ENCODE assay signal across 1 cellular context in the genomic region with DNA sequence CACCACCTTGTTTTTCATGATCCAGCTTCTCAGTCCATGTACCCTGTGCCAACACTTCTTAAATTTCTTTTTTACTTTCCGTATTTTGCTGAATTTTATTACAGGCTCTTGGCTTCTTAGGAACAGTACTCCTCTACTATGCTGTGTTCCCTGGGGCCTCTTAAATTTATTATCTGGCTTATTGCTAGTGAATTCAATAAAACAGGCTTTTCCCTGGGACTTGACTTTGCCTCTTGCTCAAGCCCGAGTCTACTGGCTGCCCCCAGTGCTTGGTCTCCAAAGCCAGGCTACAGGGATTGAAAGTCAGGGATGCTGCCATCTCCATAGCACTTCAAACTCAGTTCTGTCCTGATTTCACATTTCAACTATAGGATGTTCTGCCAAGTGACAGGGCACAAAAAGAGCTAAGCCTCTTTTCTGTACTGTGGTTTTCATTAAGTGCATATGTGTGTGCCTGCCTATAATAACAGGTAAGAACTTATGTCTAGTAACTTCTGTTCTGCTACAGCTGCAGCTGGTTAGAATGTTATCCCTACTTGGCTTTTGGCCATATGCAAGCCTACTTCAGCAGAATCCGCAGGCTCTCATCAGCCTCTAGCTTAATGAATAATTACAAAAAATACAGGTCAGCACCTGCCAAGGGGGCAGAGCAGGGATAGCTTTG.
TF ChIP-seq lines count a peak whose summit lies in the region.

No MANE protein-coding gene starts in this region.

TF ChIP-seq in GM23338, 12 proteins besides CTCF, POLR2A, EP300 and RAD21 (continued from another document):
- TF ChIP-seq, protein P1, sequence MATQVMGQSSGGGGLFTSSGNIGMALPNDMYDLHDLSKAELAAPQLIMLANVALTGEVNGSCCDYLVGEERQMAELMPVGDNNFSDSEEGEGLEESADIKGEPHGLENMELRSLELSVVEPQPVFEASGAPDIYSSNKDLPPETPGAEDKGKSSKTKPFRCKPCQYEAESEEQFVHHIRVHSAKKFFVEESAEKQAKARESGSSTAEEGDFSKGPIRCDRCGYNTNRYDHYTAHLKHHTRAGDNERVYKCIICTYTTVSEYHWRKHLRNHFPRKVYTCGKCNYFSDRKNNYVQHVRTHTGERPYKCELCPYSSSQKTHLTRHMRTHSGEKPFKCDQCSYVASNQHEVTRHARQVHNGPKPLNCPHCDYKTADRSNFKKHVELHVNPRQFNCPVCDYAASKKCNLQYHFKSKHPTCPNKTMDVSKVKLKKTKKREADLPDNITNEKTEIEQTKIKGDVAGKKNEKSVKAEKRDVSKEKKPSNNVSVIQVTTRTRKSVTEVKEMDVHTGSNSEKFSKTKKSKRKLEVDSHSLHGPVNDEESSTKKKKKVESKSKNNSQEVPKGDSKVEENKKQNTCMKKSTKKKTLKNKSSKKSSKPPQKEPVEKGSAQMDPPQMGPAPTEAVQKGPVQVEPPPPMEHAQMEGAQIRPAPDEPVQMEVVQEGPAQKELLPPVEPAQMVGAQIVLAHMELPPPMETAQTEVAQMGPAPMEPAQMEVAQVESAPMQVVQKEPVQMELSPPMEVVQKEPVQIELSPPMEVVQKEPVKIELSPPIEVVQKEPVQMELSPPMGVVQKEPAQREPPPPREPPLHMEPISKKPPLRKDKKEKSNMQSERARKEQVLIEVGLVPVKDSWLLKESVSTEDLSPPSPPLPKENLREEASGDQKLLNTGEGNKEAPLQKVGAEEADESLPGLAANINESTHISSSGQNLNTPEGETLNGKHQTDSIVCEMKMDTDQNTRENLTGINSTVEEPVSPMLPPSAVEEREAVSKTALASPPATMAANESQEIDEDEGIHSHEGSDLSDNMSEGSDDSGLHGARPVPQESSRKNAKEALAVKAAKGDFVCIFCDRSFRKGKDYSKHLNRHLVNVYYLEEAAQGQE (IDR thresholded peaks at IDR 0.05; ENCODE audit: unreplicated experiment), result no peak
- TF ChIP-seq NANOG (IDR thresholded peaks at IDR 0.05; ENCODE audit: borderline replicate concordance), result no peak
- no peak for TF ChIP-seq EZH2 (IDR thresholded peaks at IDR 0.05; ENCODE audit: low read depth, unreplicated experiment)
- no peak for TF ChIP-seq ZNF331 (CRISPR knock-in tag; IDR thresholded peaks at IDR 0.05; ENCODE audit: low read depth)
- no peak for TF ChIP-seq POLR2AphosphoS5 (IDR thresholded peaks at IDR 0.05; ENCODE audit: low read depth)
- no peak for TF ChIP-seq CREB1 (CRISPR knock-in tag; IDR thresholded peaks at IDR 0.05; ENCODE audit: low read depth)
- no peak for TF ChIP-seq ZNF114 (CRISPR knock-in tag; IDR thresholded peaks at IDR 0.05)
- TF ChIP-seq, protein P2, sequence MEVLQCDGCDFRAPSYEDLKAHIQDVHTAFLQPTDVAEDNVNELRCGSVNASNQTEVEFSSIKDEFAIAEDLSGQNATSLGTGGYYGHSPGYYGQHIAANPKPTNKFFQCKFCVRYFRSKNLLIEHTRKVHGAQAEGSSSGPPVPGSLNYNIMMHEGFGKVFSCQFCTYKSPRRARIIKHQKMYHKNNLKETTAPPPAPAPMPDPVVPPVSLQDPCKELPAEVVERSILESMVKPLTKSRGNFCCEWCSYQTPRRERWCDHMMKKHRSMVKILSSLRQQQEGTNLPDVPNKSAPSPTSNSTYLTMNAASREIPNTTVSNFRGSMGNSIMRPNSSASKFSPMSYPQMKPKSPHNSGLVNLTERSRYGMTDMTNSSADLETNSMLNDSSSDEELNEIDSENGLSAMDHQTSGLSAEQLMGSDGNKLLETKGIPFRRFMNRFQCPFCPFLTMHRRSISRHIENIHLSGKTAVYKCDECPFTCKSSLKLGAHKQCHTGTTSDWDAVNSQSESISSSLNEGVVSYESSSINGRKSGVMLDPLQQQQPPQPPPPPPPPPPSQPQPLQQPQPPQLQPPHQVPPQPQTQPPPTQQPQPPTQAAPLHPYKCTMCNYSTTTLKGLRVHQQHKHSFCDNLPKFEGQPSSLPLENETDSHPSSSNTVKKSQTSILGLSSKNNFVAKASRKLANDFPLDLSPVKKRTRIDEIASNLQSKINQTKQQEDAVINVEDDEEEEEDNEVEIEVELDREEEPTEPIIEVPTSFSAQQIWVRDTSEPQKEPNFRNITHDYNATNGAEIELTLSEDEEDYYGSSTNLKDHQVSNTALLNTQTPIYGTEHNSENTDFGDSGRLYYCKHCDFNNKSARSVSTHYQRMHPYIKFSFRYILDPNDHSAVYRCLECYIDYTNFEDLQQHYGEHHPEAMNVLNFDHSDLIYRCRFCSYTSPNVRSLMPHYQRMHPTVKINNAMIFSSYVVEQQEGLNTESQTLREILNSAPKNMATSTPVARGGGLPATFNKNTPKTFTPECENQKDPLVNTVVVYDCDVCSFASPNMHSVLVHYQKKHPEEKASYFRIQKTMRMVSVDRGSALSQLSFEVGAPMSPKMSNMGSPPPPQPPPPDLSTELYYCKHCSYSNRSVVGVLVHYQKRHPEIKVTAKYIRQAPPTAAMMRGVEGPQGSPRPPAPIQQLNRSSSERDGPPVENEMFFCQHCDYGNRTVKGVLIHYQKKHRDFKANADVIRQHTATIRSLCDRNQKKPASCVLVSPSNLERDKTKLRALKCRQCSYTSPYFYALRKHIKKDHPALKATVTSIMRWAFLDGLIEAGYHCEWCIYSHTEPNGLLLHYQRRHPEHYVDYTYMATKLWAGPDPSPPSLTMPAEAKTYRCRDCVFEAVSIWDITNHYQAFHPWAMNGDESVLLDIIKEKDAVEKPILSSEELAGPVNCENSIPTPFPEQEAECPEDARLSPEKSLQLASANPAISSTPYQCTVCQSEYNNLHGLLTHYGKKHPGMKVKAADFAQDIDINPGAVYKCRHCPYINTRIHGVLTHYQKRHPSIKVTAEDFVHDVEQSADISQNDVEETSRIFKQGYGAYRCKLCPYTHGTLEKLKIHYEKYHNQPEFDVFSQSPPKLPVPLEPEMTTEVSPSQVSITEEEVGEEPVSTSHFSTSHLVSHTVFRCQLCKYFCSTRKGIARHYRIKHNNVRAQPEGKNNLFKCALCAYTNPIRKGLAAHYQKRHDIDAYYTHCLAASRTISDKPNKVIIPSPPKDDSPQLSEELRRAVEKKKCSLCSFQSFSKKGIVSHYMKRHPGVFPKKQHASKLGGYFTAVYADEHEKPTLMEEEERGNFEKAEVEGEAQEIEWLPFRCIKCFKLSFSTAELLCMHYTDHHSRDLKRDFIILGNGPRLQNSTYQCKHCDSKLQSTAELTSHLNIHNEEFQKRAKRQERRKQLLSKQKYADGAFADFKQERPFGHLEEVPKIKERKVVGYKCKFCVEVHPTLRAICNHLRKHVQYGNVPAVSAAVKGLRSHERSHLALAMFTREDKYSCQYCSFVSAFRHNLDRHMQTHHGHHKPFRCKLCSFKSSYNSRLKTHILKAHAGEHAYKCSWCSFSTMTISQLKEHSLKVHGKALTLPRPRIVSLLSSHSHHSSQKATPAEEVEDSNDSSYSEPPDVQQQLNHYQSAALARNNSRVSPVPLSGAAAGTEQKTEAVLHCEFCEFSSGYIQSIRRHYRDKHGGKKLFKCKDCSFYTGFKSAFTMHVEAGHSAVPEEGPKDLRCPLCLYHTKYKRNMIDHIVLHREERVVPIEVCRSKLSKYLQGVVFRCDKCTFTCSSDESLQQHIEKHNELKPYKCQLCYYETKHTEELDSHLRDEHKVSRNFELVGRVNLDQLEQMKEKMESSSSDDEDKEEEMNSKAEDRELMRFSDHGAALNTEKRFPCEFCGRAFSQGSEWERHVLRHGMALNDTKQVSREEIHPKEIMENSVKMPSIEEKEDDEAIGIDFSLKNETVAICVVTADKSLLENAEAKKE (CRISPR knock-in tag; IDR thresholded peaks at IDR 0.05), result no peak
